1 cellular context compared by ENCODE assay signal in the genomic region with DNA sequence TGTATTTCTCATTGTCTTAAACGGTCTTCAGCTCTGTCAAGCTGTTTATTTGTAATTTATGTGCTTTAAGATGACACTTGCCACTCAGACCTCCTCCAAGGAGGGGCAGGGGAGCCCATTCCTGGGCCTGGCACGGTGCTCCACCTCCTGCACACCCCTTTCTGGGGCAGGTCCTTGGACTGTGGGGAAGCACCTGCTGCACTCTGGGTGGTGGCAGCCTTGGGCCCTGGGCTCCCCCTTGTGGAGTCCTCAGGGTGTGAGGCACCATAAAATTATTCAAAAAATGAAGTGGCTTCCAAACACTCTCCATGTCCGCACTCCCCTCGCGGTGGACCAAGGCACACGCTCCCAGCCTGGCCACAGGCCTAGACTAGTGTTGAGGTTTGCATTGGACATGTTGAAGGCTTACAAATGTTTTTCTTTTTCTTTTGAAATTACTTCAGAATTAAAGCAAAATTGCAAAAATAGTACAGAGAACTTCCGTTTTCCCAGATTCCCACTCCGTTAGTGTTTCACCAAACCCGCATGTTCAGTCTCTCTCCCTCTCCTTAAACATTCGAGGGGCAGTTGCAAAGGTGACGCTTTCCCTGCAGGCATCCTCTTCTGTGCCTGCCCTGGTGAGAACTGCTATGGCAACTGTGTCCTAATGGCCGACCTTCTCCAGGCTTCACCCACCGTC.
TF ChIP-seq lines count a peak whose summit lies in the region.

No MANE protein-coding gene starts in this region.

TF ChIP-seq in WTC11, 78 proteins besides CTCF, POLR2A, EP300 and RAD21 (continued from another document):
- TF ChIP-seq, protein P1, sequence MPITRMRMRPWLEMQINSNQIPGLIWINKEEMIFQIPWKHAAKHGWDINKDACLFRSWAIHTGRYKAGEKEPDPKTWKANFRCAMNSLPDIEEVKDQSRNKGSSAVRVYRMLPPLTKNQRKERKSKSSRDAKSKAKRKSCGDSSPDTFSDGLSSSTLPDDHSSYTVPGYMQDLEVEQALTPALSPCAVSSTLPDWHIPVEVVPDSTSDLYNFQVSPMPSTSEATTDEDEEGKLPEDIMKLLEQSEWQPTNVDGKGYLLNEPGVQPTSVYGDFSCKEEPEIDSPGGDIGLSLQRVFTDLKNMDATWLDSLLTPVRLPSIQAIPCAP (CRISPR knock-in tag; IDR thresholded peaks at IDR 0.05) = no peak
- TF ChIP-seq, protein P2, sequence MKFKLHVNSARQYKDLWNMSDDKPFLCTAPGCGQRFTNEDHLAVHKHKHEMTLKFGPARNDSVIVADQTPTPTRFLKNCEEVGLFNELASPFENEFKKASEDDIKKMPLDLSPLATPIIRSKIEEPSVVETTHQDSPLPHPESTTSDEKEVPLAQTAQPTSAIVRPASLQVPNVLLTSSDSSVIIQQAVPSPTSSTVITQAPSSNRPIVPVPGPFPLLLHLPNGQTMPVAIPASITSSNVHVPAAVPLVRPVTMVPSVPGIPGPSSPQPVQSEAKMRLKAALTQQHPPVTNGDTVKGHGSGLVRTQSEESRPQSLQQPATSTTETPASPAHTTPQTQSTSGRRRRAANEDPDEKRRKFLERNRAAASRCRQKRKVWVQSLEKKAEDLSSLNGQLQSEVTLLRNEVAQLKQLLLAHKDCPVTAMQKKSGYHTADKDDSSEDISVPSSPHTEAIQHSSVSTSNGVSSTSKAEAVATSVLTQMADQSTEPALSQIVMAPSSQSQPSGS (CRISPR knock-in tag; IDR thresholded peaks at IDR 0.05; ENCODE audit: borderline replicate concordance, low read depth) = no peak
- TF ChIP-seq TEAD4 (CRISPR knock-in tag; IDR thresholded peaks at IDR 0.05) (no peak), CBFB (CRISPR knock-in tag; IDR thresholded peaks at IDR 0.05; ENCODE audit: low read depth) (no peak), SOX15 (CRISPR knock-in tag; IDR thresholded peaks at IDR 0.05) (no peak), RORB (CRISPR knock-in tag; IDR thresholded peaks at IDR 0.05) (no peak)
